In genomic region chr19:36214388-36215275, GRCh38 we compare ENCODE assay signal across 8 cellular contexts. TPM values are rescaled to one million over a fixed set of nuclear protein-coding genes. Genes with fewer than 3 reads are reported as not detected.
DNase-seq lines count a peak whose midpoint lies in the region; ATAC-seq, FAIRE-seq and TF ChIP-seq lines count a peak whose summit lies in the region.

ZNF146 (plus strand) TSS chr19:36215106; CDS start chr19:36236441, 21,335 bp downstream.
ZNF565 (minus strand) TSS chr19:36214665; CDS start chr19:36201985, 12,680 bp downstream.

- FAIRE-seq in pancreas (lab: Jason Lieb, UNC) = peak; percentile 20

- no peaks in the 10 kb centered on the region for H3K9me3 Mint-ChIP-seq in activated naive CD8-positive, alpha-beta T cell treated with anti-CD3 and anti-CD28 coated beads, Interleukin-2, amount 50 U/mL, for 24 hours

- H3K27me3 Mint-ChIP-seq in activated naive CD8-positive, alpha-beta T cell treated with anti-CD3 and anti-CD28 coated beads, Interleukin-2, amount 50 U/mL, for 24 hours = no peaks in the 10 kb centered on the region

- peak; percentile 93 for DNase-seq in NCI-H128 (lab: John Stamatoyannopoulos, UW; ENCODE audit: unreplicated experiment)
- peak; percentile 99 for DNase-seq in SKM-1 treated with dmso at 0.1 percent for 144 hours (lab: John Stamatoyannopoulos, UW; ENCODE audit: unreplicated experiment)
- DNase-seq in activated naive CD8-positive, alpha-beta T cell treated with anti-CD3 and anti-CD28 coated beads, Interleukin-2, amount 50 U/mL, for 24 hours = peak; percentile 97
- peak; percentile 99 for DNase-seq in cardiac muscle cell (ENCODE audit: low read depth in 1 of 2, low spot score in 1 of 2)
- DNase-seq in pancreas = peak; percentile 96 to 99 (median 98)
- DNase-seq in tibial artery = peak; percentile 98 to 99

- H3K36me3 Mint-ChIP-seq in activated naive CD8-positive, alpha-beta T cell treated with anti-CD3 and anti-CD28 coated beads, Interleukin-2, amount 50 U/mL, for 24 hours (ENCODE audit: low read depth) = peaks cover 20% of the 10 kb centered on the region

- H3K36me3 ChIP-seq in cardiac muscle cell = peaks cover 5% of the 10 kb centered on the region
- no peaks in the 10 kb centered on the region for H3K36me3 ChIP-seq in pancreas
- H3K36me3 ChIP-seq in tibial artery = peaks cover 0 to 6% (median 5%) of the 10 kb centered on the region in 3 donors

- no peaks in the 10 kb centered on the region for H3K9me3 ChIP-seq in cardiac muscle cell (ENCODE audit: low read depth)
- H3K9me3 ChIP-seq in pancreas = no peaks in the 10 kb centered on the region
- no peaks in the 10 kb centered on the region for H3K9me3 ChIP-seq in tibial artery

- H3K4me3 ChIP-seq in GM12875 (ENCODE audit: low read depth, low read length) (peak within 1 kb of the TSS; percentile 78), cardiac muscle cell (peak within 1 kb of the TSS; percentile 60), pancreas (peak within 1 kb of the TSS; percentile 52 to 72 (median 63)), tibial artery (peak within 1 kb of the TSS; percentile 58 to 86)

- H3K27ac Mint-ChIP-seq in activated naive CD8-positive, alpha-beta T cell treated with anti-CD3 and anti-CD28 coated beads, Interleukin-2, amount 50 U/mL, for 24 hours = no peak within 1 kb of the TSS

- H3K4me3 Mint-ChIP-seq in activated naive CD8-positive, alpha-beta T cell treated with anti-CD3 and anti-CD28 coated beads, Interleukin-2, amount 50 U/mL, for 24 hours = no peak within 1 kb of the TSS

- H3K4me1 Mint-ChIP-seq in activated naive CD8-positive, alpha-beta T cell treated with anti-CD3 and anti-CD28 coated beads, Interleukin-2, amount 50 U/mL, for 24 hours = peaks cover 32% of the 10 kb centered on the region

- ATAC-seq in HG02759 (IDR thresholded peaks at IDR 0.05; ENCODE audit: unreplicated experiment) (peak; percentile 93), pancreas (peak; percentile 95 to 98 (median 96))
- ATAC-seq in activated naive CD8-positive, alpha-beta T cell treated with anti-CD3 and anti-CD28 coated beads, Interleukin-2, amount 50 U/mL, for 24 hours = peak; percentile 95

- H3K27ac ChIP-seq in cardiac muscle cell (peak within 1 kb of the TSS; percentile 97), pancreas (peak within 1 kb of the TSS; percentile 79 to 97 (median 90)), tibial artery (peak within 1 kb of the TSS; percentile 84)

- H3K4me1 ChIP-seq in cardiac muscle cell (ENCODE audit: low read depth) (no peaks in the 10 kb centered on the region), pancreas (peaks cover 0 to 11% (median 0%) of the 10 kb centered on the region in 3 donors), tibial artery (peaks cover 4 to 26% (median 18%) of the 10 kb centered on the region in 4 donors)

- 0% methylated on average over 73 of the region's 73 CpGs for WGBS in pancreas, 2 donors

- TF ChIP-seq CTCF in GM12875 (IDR thresholded peaks at IDR 0.05; ENCODE audit: borderline replicate concordance, insufficient read depth, low read depth, low read length) (no peak), cardiac muscle cell (IDR thresholded peaks at IDR 0.05; ENCODE audit: low read depth, low read length) (no peak), pancreas (IDR thresholded peaks at IDR 0.05) (peak in 1 of 4 donors; percentile 27), tibial artery (IDR thresholded peaks at IDR 0.05) (peak; percentile 18 to 56)

- intact Hi-C loops in pancreas (cut with DNase I) = no loop called here
- intact Hi-C loops in tibial artery (cut with DNase I; ENCODE audit: low total_unique reads) = loop anchor here (10.0 kb wide), 1 partner anchor 1380 kb away; the partner anchor contains the start of genes ZNF540 and ZNF571

- no peaks in the 10 kb centered on the region for H3K27me3 ChIP-seq in cardiac muscle cell
- H3K27me3 ChIP-seq in pancreas = no peaks in the 10 kb centered on the region
- no peaks in the 10 kb centered on the region for H3K27me3 ChIP-seq in tibial artery

RNA-seq across cellular contexts. Expression of gene ZNF146, which starts in this region (rescaled TPM):
- 57.4 and 83.4 TPM in 2 replicates for total RNA-seq in cardiac muscle cell
- 39.8 and 57.0 TPM in 2 replicates for polyA plus RNA-seq in cardiac muscle cell
- total RNA-seq in pancreas = 10 to 100 TPM; 15.0 to 35.2 (median 23.1) TPM
- 10 to 100 TPM in 1 of 2 donors, 1 to 10 TPM in 1; 9.3 to 18.6 TPM for polyA plus RNA-seq in pancreas

RNA-seq across cellular contexts. Expression of gene ZNF565, which starts in this region (rescaled TPM):
- 1.2 and 2.5 TPM in 2 replicates for total RNA-seq in cardiac muscle cell
- polyA plus RNA-seq in cardiac muscle cell = 3.8 and 4.4 TPM in 2 replicates
- total RNA-seq in pancreas = 1 to 10 TPM; 2.1 to 3.5 (median 2.6) TPM
- polyA plus RNA-seq in pancreas = 1 to 10 TPM; 2.4 to 2.8 TPM

Comparison
In these comparisons a context has a peak if more than half of its experiments do, and no peak if none do; other contexts are left out.
1. Peak in every context shown above with its lines: DNase-seq, ATAC-seq, H3K4me3 ChIP-seq and H3K27ac ChIP-seq.
2. CTCF ChIP-seq: peak in tibial artery (2 of 2); none in GM12875 (single experiment) and cardiac muscle cell (single experiment).